28 cellular contexts compared by ENCODE assay signal in the genomic region with DNA sequence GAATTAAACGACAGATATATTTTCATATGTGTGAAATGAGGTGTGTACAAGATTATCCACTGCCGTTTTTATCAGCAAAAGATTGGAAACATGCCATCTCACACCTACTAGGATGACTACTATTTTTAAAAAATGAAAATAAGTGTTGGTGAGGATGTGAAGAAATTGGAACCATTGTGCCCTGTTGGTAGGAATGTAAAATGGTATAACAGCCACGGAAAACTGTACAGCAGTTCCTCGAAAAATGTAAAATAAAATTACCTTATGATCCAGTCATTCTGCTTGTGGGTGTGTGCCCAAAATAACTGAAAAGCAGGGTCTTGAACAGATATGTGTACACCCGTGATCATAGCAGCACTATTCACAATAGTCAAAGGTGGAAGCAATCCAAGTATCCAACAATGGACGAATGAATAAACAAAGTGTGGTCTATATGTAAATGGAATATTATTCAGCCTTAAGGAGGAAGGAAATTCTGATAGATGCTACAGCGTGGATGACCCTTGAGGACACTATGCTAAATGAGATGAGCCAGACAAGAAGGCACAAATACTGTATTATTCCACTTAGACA. TPM values are rescaled to one million over a fixed set of nuclear protein-coding genes. Genes with fewer than 3 reads are reported as not detected.
DNase-seq lines count a peak whose midpoint lies in the region; ATAC-seq and TF ChIP-seq lines count a peak whose summit lies in the region.
"Had no signal": no experiment of that assay in that cellular context is flagged by ENCODE, and none has a peak within 500 bp of the region (broad histone marks: within the 10 kb centered on the region; RNA-seq: fewer than 3 reads in every experiment).

No MANE protein-coding gene starts in this region.

- no peak overlapping the region for H3K27ac Mint-ChIP-seq in chondrocyte (ENCODE audit: unreplicated experiment)
- H3K27ac Mint-ChIP-seq: activated naive CD4-positive, alpha-beta T cell treated with anti-CD3 and anti-CD28 coated beads for 36 hours; GM23338; nephron; stimulated activated memory B cell treated with anti-CD40 and anti-IgM and Interleukin-4, amounts not matched to agents 10 μg/mL and 1 μg/mL and 100 μg/mL, for 72 hours had no signal

- H3K9me3 Mint-ChIP-seq in chondrocyte (ENCODE audit: low read depth) = peaks cover 4% of the 10 kb centered on the region
- H3K9me3 Mint-ChIP-seq: activated naive CD4-positive, alpha-beta T cell treated with anti-CD3 and anti-CD28 coated beads for 36 hours had no signal

- H3K4me1 Mint-ChIP-seq in chondrocyte (ENCODE audit: low read depth) = peaks cover 38% of the 10 kb centered on the region

- H3K4me2 ChIP-seq in hepatocyte = no peak overlapping the region
- H3K4me2 ChIP-seq: BLaER1, GM23338 had no signal

- ATAC-seq in left cardiac atrium = no peak
- no peak for ATAC-seq in omental fat pad (ENCODE audit: low FRiP score)
- ATAC-seq: GM23338; left lung; stimulated activated memory B cell treated with anti-CD40 and anti-IgM and Interleukin-4, amounts not matched to agents 10 μg/mL and 1 μg/mL and 100 μg/mL, for 72 hours had no signal

- H3K9me3 ChIP-seq in cardiac muscle cell (ENCODE audit: low read depth) (no peaks in the 10 kb centered on the region), vagina (no peaks in the 10 kb centered on the region), hepatocyte (ENCODE audit: low read depth) (no peaks in the 10 kb centered on the region), adrenal gland (replicated peaks in 1 of 3) (no peaks in the 10 kb centered on the region)
- H3K9me3 ChIP-seq: BLaER1, left lung had no signal

- H3K79me2 ChIP-seq in hepatocyte = no peaks in the 10 kb centered on the region

- peaks cover 2% of the 10 kb centered on the region for H3K36me3 Mint-ChIP-seq in chondrocyte (ENCODE audit: low read depth)
- H3K36me3 Mint-ChIP-seq: stimulated activated memory B cell treated with anti-CD40 and anti-IgM and Interleukin-4, amounts not matched to agents 10 μg/mL and 1 μg/mL and 100 μg/mL, for 72 hours had no signal

- DNase-seq in cardiac muscle cell (ENCODE audit: low read depth in 1 of 2, low spot score in 1 of 2) = no peak
- DNase-seq in left cardiac atrium = no peak
- no peak for DNase-seq in chondrocyte (ENCODE audit: low spot score)
- DNase-seq in lung microvascular endothelial cell (ENCODE audit: low read depth in 2 of 2) = peak; percentile 75 to 76
- DNase-seq in vagina (ENCODE audit: extremely low spot score in 2 of 2) = no peak
- no peak for DNase-seq in hepatocyte (ENCODE audit: low spot score)
- DNase-seq in omental fat pad (ENCODE audit: low spot score) = no peak
- DNase-seq in adrenal gland = no peak
- DNase-seq: 8988T; activated CD4-positive, alpha-beta T cell treated with anti-CD3 and anti-CD28 coated beads for 4 hours; activated naive CD4-positive, alpha-beta T cell treated with anti-CD3 and anti-CD28 coated beads for 36 hours; activated T-cell treated with anti-CD3 and anti-CD28 coated beads, Interleukin-2, amount 50 U/mL, for 48 hours; Caco-2; left lung; NCI-H1417; NCI-H2081 treated with DMSO at 0.1 percent for 48 hours; NCI-H446 treated with DMSO at 0.1 percent for 48 hours; OCI-M1; SIG-M5; stimulated activated CD4-positive, alpha-beta T cell treated with anti-CD3 and anti-CD28 coated beads, Interleukin-1b, Interleukin-23, amount 100 ng/mL, for 48 hours had no signal

- 83% methylated on average over 7 of the region's 7 CpGs for WGBS in hepatocyte (ENCODE audit: low lambda C conversion rate, missing lambda C conversion rate)
- 67 to 70% (median 67%) methylated on average over 7 of the region's 7 CpGs for WGBS in adrenal gland, 4 donors

- H3K9me2 ChIP-seq in hepatocyte (replicated peaks; ENCODE audit: insufficient read depth) = no peaks in the 10 kb centered on the region

- H3K36me3 ChIP-seq in cardiac muscle cell (no peaks in the 10 kb centered on the region), vagina (no peaks in the 10 kb centered on the region), hepatocyte (replicated peaks; ENCODE audit: insufficient read depth, low read depth) (no peaks in the 10 kb centered on the region), adrenal gland (replicated peaks in 1 of 2) (no peaks in the 10 kb centered on the region)
- H3K36me3 ChIP-seq: BLaER1, left lung had no signal

- H3K27me3 ChIP-seq in cardiac muscle cell = no peaks in the 10 kb centered on the region
- no peaks in the 10 kb centered on the region for H3K27me3 ChIP-seq in vagina
- no peaks in the 10 kb centered on the region for H3K27me3 ChIP-seq in hepatocyte
- H3K27me3 ChIP-seq in adrenal gland = no peaks in the 10 kb centered on the region
- H3K27me3 ChIP-seq: BLaER1, left lung had no signal

- no peaks in the 10 kb centered on the region for H3K27me3 Mint-ChIP-seq in chondrocyte (ENCODE audit: low read depth)

- no peak overlapping the region for H2AFZ ChIP-seq in hepatocyte
- H2AFZ ChIP-seq: GM23338 had no signal

- TF ChIP-seq CTCF in cardiac muscle cell (IDR thresholded peaks at IDR 0.05; ENCODE audit: low read depth, low read length) (peak; percentile 9), chondrocyte (IDR thresholded peaks at IDR 0.05) (peak; percentile 69), vagina (IDR thresholded peaks at IDR 0.05) (no peak), hepatocyte (IDR thresholded peaks at IDR 0.05; ENCODE audit: poor library complexity) (no peak), omental fat pad (IDR thresholded peaks at IDR 0.05) (no peak), adrenal gland (IDR thresholded peaks at IDR 0.05) (no peak)

- H3K27ac ChIP-seq in cardiac muscle cell (no peak overlapping the region), vagina (peak overlapping the region; percentile 39), hepatocyte (no peak overlapping the region), adrenal gland (no peak overlapping the region)
- H3K27ac ChIP-seq: BLaER1, HL-60, left lung had no signal

- intact Hi-C loops in left cardiac atrium (cut with DNase I) (loop anchor here (5.0 to 10.0 kb wide), 2 partner anchors 177 to 179 kb away; no protein-coding TSS in a partner anchor), vagina (cut with DNase I) (loop anchor here (10.0 kb wide), 1 partner anchor 177 kb away; no protein-coding TSS in a partner anchor), adrenal gland (cut with DNase I) (no loop called here)

- H3K4me3 Mint-ChIP-seq in chondrocyte (ENCODE audit: unreplicated experiment) = no peak overlapping the region
- H3K4me3 Mint-ChIP-seq: activated naive CD4-positive, alpha-beta T cell treated with anti-CD3 and anti-CD28 coated beads for 36 hours; GM23338; nephron; stimulated activated memory B cell treated with anti-CD40 and anti-IgM and Interleukin-4, amounts not matched to agents 10 μg/mL and 1 μg/mL and 100 μg/mL, for 72 hours had no signal

- H4K20me1 ChIP-seq in hepatocyte (ENCODE audit: insufficient read depth, poor library complexity, severe bottlenecking) = no peaks in the 10 kb centered on the region
- H4K20me1 ChIP-seq: BLaER1 had no signal

- no peak for TF ChIP-seq POLR2A in vagina (IDR thresholded peaks at IDR 0.05)
- no peak for TF ChIP-seq POLR2A in adrenal gland (IDR thresholded peaks at IDR 0.05)

- H3K4me3 ChIP-seq in cardiac muscle cell (no peak overlapping the region), vagina (no peak overlapping the region), hepatocyte (no peak overlapping the region), adrenal gland (no peak overlapping the region)
- H3K4me3 ChIP-seq: BLaER1, GM23338, left lung had no signal

- H3K4me1 ChIP-seq in cardiac muscle cell (ENCODE audit: low read depth) (no peaks in the 10 kb centered on the region), vagina (peaks cover 37% of the 10 kb centered on the region), hepatocyte (ENCODE audit: insufficient read depth) (peaks cover 5% of the 10 kb centered on the region), adrenal gland (replicated peaks in 1 of 2) (peaks cover 15 to 25% of the 10 kb centered on the region in 2 donors)
- H3K4me1 ChIP-seq: BLaER1 had no signal

RNA-seq across cellular contexts. Expression of a gene that starts 27.0 kb away (rescaled TPM):
- not detected in 2 replicates for total RNA-seq in cardiac muscle cell
- 0.20 TPM in 1 of 2 replicates, not detected in the other for polyA plus RNA-seq in cardiac muscle cell
- total RNA-seq in left cardiac atrium = 10 to 100 TPM; 25.1 to 63.6 TPM
- 1.6 to 1.7 TPM (median 1.7 TPM) in 3 replicates for total RNA-seq in chondrocyte
- not detected in 2 replicates for total RNA-seq in lung microvascular endothelial cell
- total RNA-seq in vagina = 134 TPM
- 0.12 and 0.53 TPM in 2 replicates for total RNA-seq in hepatocyte
- 0.82 TPM in 1 of 2 replicates, not detected in the other for polyA plus RNA-seq in hepatocyte
- total RNA-seq in omental fat pad = 10 to 100 TPM; 25.9 to 81.7 (median 61.3) TPM
- total RNA-seq in adrenal gland = 100 to 1,000 TPM in 2 of 8 donors, 10 to 100 TPM in 6; 24.5 to 115 (median 63.1) TPM
- 10 to 100 TPM in 2 of 3 donors, 1 to 10 TPM in 1; 8.0 to 47.3 (median 19.1) TPM for polyA plus RNA-seq in adrenal gland
- total RNA-seq: activated naive CD4-positive, alpha-beta T cell treated with anti-CD3 and anti-CD28 coated beads for 36 hours; Caco-2; Daoy; GM23338; skeletal muscle tissue; T-helper 1 cell treated with Interleukin-12 subunit alpha and Interleukin-12 subunit beta and Interleukin-4 antibody, amounts not matched to agents 30 ng/mL and 1 ng/mL, for 36 hours had no signal
- polyA plus RNA-seq: GM23338 had no signal

RNA-seq across cellular contexts. Expression of a gene that starts 36.6 kb away (rescaled TPM):
- total RNA-seq in cardiac muscle cell = 10.0 and 18.9 TPM in 2 replicates
- polyA plus RNA-seq in cardiac muscle cell = 16.7 and 28.6 TPM in 2 replicates
- 10 to 100 TPM; 11.3 to 12.2 TPM for total RNA-seq in left cardiac atrium
- total RNA-seq in chondrocyte = 10.6 to 12.1 TPM (median 11.4 TPM) in 3 replicates
- total RNA-seq in lung microvascular endothelial cell = 11.1 and 16.3 TPM in 2 replicates
- 25.3 TPM for total RNA-seq in vagina
- 10.4 and 15.5 TPM in 2 replicates for total RNA-seq in hepatocyte
- 13.5 and 18.5 TPM in 2 replicates for polyA plus RNA-seq in hepatocyte
- total RNA-seq in omental fat pad = 10 to 100 TPM; 11.5 to 62.6 (median 15.4) TPM
- total RNA-seq in adrenal gland = 10 to 100 TPM in 5 of 8 donors, 1 to 10 TPM in 3; 6.6 to 16.4 (median 11.9) TPM
- 10 to 100 TPM in 1 of 3 donors, 1 to 10 TPM in 2; 3.4 to 10.4 (median 9.6) TPM for polyA plus RNA-seq in adrenal gland

RNA-seq across cellular contexts. Expression of a gene that starts 57.5 kb away (rescaled TPM):
- 0.07 TPM in 1 of 2 replicates, not detected in the other for total RNA-seq in cardiac muscle cell
- polyA plus RNA-seq in cardiac muscle cell = 0.32 TPM in 1 of 2 replicates, not detected in the other
- total RNA-seq in left cardiac atrium = 1 to 10 TPM; 2.2 to 2.6 TPM
- 0.59 to 1.6 TPM (median 0.77 TPM) in 3 replicates for total RNA-seq in chondrocyte
- total RNA-seq in lung microvascular endothelial cell = not detected in 2 replicates
- 1.5 TPM for total RNA-seq in vagina
- total RNA-seq in hepatocyte = 0.92 and 1.7 TPM in 2 replicates
- 3.1 and 4.3 TPM in 2 replicates for polyA plus RNA-seq in hepatocyte
- total RNA-seq in omental fat pad = 10 to 100 TPM in 1 of 4 donors, 1 to 10 TPM in 3; 6.3 to 10.0 (median 9.0) TPM
- 10 to 100 TPM in 1 of 8 donors, 1 to 10 TPM in 6, under 1 TPM in 1; 0.84 to 11.0 (median 3.5) TPM for total RNA-seq in adrenal gland
- under 1 TPM; 0.42 to 0.84 (median 0.56) TPM for polyA plus RNA-seq in adrenal gland
- total RNA-seq: Daoy had no signal

Comparison
In these comparisons a context has a peak if more than half of its experiments do, and no peak if none do; other contexts are left out.
1. DNase-seq: peak in lung microvascular endothelial cell (2 of 2); none in cardiac muscle cell (0 of 2), left cardiac atrium (single experiment), chondrocyte (single experiment), vagina (0 of 2), hepatocyte (single experiment), omental fat pad (single experiment) and adrenal gland (0 of 7).
2. CTCF ChIP-seq: peak in cardiac muscle cell (single experiment) and chondrocyte (single experiment); none in vagina (0 of 3), hepatocyte (single experiment), omental fat pad (0 of 3) and adrenal gland (0 of 6).
3. intact Hi-C loops: an anchor here in left cardiac atrium (5.0 to 10.0 kb wide) and vagina (10.0 kb wide); none called in adrenal gland.